In genomic region chr1:198118136-198118535, GRCh38 we compare ENCODE assay signal across 12 cellular contexts. TPM values are rescaled to one million over a fixed set of nuclear protein-coding genes. Genes with fewer than 3 reads are reported as not detected.
DNase-seq lines count a peak whose midpoint lies in the region; ATAC-seq, FAIRE-seq and TF ChIP-seq lines count a peak whose summit lies in the region.
"Had no signal": no experiment of that assay in that cellular context is flagged by ENCODE, and none has a peak within 500 bp of the region (broad histone marks: within the 10 kb centered on the region; RNA-seq: fewer than 3 reads in every experiment).

No MANE protein-coding gene starts in this region.

- no peak for TF ChIP-seq CTCF in sigmoid colon (IDR thresholded peaks at IDR 0.05)

- H3K27me3 ChIP-seq in sigmoid colon = no peaks in the 10 kb centered on the region

- TF ChIP-seq POLR2A in sigmoid colon (IDR thresholded peaks at IDR 0.05) = no peak

- TF ChIP-seq EP300 in sigmoid colon (IDR thresholded peaks at IDR 0.05) = no peak

- H3K9me3 ChIP-seq in sigmoid colon = no peaks in the 10 kb centered on the region

- no peaks in the 10 kb centered on the region for H3K9me3 Mint-ChIP-seq in activated T-helper 1 cell treated with anti-CD3 and anti-CD28 coated beads, Interleukin-12 subunit alpha, Interleukin-12 subunit beta, Interleukin-2, Interleukin-4 antibody, amounts not matched to agents 30 ng/mL and 10 ng/mL and 1 ng/mL, durations not matched to agents 14 hours and 24 hours and 36 hours

- peaks cover 12% of the 10 kb centered on the region for H3K27me3 Mint-ChIP-seq in activated T-helper 1 cell treated with anti-CD3 and anti-CD28 coated beads, Interleukin-12 subunit alpha, Interleukin-12 subunit beta, Interleukin-2, Interleukin-4 antibody, amounts not matched to agents 30 ng/mL and 10 ng/mL and 1 ng/mL, durations not matched to agents 14 hours and 24 hours and 36 hours (ENCODE audit: insufficient read depth)
- H3K27me3 Mint-ChIP-seq: activated naive CD8-positive, alpha-beta T cell had no signal

- no peaks in the 10 kb centered on the region for H3K4me1 Mint-ChIP-seq in activated T-helper 1 cell treated with anti-CD3 and anti-CD28 coated beads, Interleukin-12 subunit alpha, Interleukin-12 subunit beta, Interleukin-2, Interleukin-4 antibody, amounts not matched to agents 30 ng/mL and 10 ng/mL and 1 ng/mL, durations not matched to agents 14 hours and 24 hours and 36 hours (ENCODE audit: low read depth)
- H3K4me1 Mint-ChIP-seq: naive thymus-derived CD4-positive, alpha-beta T cell had no signal

- peak overlapping the region in 2 of 4 donors; percentile 43 to 66 for H3K27ac ChIP-seq in sigmoid colon

- no peak overlapping the region for H3K27ac Mint-ChIP-seq in activated T-helper 1 cell treated with anti-CD3 and anti-CD28 coated beads, Interleukin-12 subunit alpha, Interleukin-12 subunit beta, Interleukin-2, Interleukin-4 antibody, amounts not matched to agents 30 ng/mL and 10 ng/mL and 1 ng/mL, durations not matched to agents 14 hours and 24 hours and 36 hours
- H3K27ac Mint-ChIP-seq: activated naive CD8-positive, alpha-beta T cell; naive thymus-derived CD4-positive, alpha-beta T cell had no signal

- DNase-seq in GM04503 (ENCODE audit: low read depth) (peak; percentile 87), amniotic stem cell (lab: John Stamatoyannopoulos, UW) (peak; percentile 90), left cardiac atrium (peak; percentile 80), sigmoid colon (peak; percentile 81), T-helper 9 cell (no peak), RCC 7860 (ENCODE audit: low spot score) (no peak)
- no peak for DNase-seq in activated T-helper 1 cell treated with anti-CD3 and anti-CD28 coated beads, Interleukin-12 subunit alpha, Interleukin-12 subunit beta, Interleukin-2, Interleukin-4 antibody, amounts not matched to agents 30 ng/mL and 10 ng/mL and 1 ng/mL, durations not matched to agents 14 hours and 24 hours and 36 hours (ENCODE audit: low spot score)
- no peak for DNase-seq in activated naive CD4-positive, alpha-beta T cell treated with anti-CD3 and anti-CD28 coated beads, Interleukin-2, amount 50 U/mL, for 16 hours
- DNase-seq: activated CD4-positive, CD25-positive, alpha-beta regulatory T cell; naive thymus-derived CD4-positive, alpha-beta T cell had no signal

- H3K4me1 ChIP-seq in sigmoid colon = peaks cover 0 to 15% (median 6%) of the 10 kb centered on the region in 4 donors

- no peaks in the 10 kb centered on the region for H3K36me3 ChIP-seq in sigmoid colon

- no peak overlapping the region for H3K4me3 ChIP-seq in sigmoid colon

- H3K4me3 Mint-ChIP-seq in activated T-helper 1 cell treated with anti-CD3 and anti-CD28 coated beads, Interleukin-12 subunit alpha, Interleukin-12 subunit beta, Interleukin-2, Interleukin-4 antibody, amounts not matched to agents 30 ng/mL and 10 ng/mL and 1 ng/mL, durations not matched to agents 14 hours and 24 hours and 36 hours = no peak overlapping the region
- H3K4me3 Mint-ChIP-seq: activated naive CD8-positive, alpha-beta T cell; naive thymus-derived CD4-positive, alpha-beta T cell had no signal

- WGBS in sigmoid colon, 2 donors = 56 to 70% methylated on average over 2 of the region's 2 CpGs

- FAIRE-seq in RCC 7860 (lab: Jason Lieb, UNC) = no peak
- FAIRE-seq: frontal cortex had no signal

- intact Hi-C loops in left cardiac atrium (cut with DNase I) = no loop called here
- intact Hi-C loops in sigmoid colon (cut with DNase I) = no loop called here
- intact Hi-C loops in activated T-helper 1 cell treated with anti-CD3 and anti-CD28 coated beads, Interleukin-12 subunit alpha, Interleukin-12 subunit beta, Interleukin-2, Interleukin-4 antibody, amounts not matched to agents 30 ng/mL and 10 ng/mL and 1 ng/mL, durations not matched to agents 14 hours and 24 hours and 36 hours (cut with micrococcal nuclease) = no loop called here

- no peaks in the 10 kb centered on the region for H3K36me3 Mint-ChIP-seq in activated T-helper 1 cell treated with anti-CD3 and anti-CD28 coated beads, Interleukin-12 subunit alpha, Interleukin-12 subunit beta, Interleukin-2, Interleukin-4 antibody, amounts not matched to agents 30 ng/mL and 10 ng/mL and 1 ng/mL, durations not matched to agents 14 hours and 24 hours and 36 hours (ENCODE audit: low read depth)
- H3K36me3 Mint-ChIP-seq: activated naive CD8-positive, alpha-beta T cell; naive thymus-derived CD4-positive, alpha-beta T cell had no signal

- ATAC-seq in left cardiac atrium = peak; percentile 91
- ATAC-seq: naive thymus-derived CD4-positive, alpha-beta T cell had no signal

RNA-seq across cellular contexts. Expression of gene NEK7, which starts 38.7 kb away (rescaled TPM):
- total RNA-seq in left cardiac atrium = 100 to 1,000 TPM; 155 TPM
- total RNA-seq in sigmoid colon = 100 to 1,000 TPM; 171 to 312 (median 199) TPM
- 10 to 100 TPM; 15.2 to 39.0 (median 26.1) TPM for polyA plus RNA-seq in sigmoid colon
- total RNA-seq in activated T-helper 1 cell treated with anti-CD3 and anti-CD28 coated beads, Interleukin-12 subunit alpha, Interleukin-12 subunit beta, Interleukin-2, Interleukin-4 antibody, amounts not matched to agents 30 ng/mL and 10 ng/mL and 1 ng/mL, durations not matched to agents 14 hours and 24 hours and 36 hours = 69.3 and 71.8 TPM in 2 replicates

Comparison
In these comparisons a context has a peak if more than half of its experiments do, and no peak if none do; other contexts are left out.
1. DNase-seq: peak in GM04503 (single experiment), amniotic stem cell (single experiment), left cardiac atrium (single experiment) and sigmoid colon (single experiment); none in T-helper 9 cell (single experiment), activated T-helper 1 cell treated with anti-CD3 and anti-CD28 coated beads, Interleukin-12 subunit alpha, Interleukin-12 subunit beta, Interleukin-2, Interleukin-4 antibody, amounts not matched to agents 30 ng/mL and 10 ng/mL and 1 ng/mL, durations not matched to agents 14 hours and 24 hours and 36 hours (single experiment), RCC 7860 (single experiment) and activated naive CD4-positive, alpha-beta T cell treated with anti-CD3 and anti-CD28 coated beads, Interleukin-2, amount 50 U/mL, for 16 hours (single experiment).